ENCODE assay signal across 14 cellular contexts in genomic region chr20:50056408-50056926, GRCh38. TPM values are rescaled to one million over a fixed set of nuclear protein-coding genes. Genes with fewer than 3 reads are reported as not detected.
DNase-seq lines count a peak whose midpoint lies in the region; ATAC-seq, FAIRE-seq and TF ChIP-seq lines count a peak whose summit lies in the region.
"Had no signal": no experiment of that assay in that cellular context is flagged by ENCODE, and none has a peak within 500 bp of the region (broad histone marks: within the 10 kb centered on the region; RNA-seq: fewer than 3 reads in every experiment).

No MANE protein-coding gene starts in this region.

- H2AFZ ChIP-seq in OCI-LY3 (ENCODE audit: low read depth, low read length): no peak overlapping the region

- no peaks in the 10 kb centered on the region for H3K36me3 Mint-ChIP-seq in nephron (ENCODE audit: low read depth)
- H3K36me3 Mint-ChIP-seq: CD4-positive, CD25-positive, alpha-beta regulatory T cell had no signal

- no peak for TF ChIP-seq POLR2A in thyroid gland (IDR thresholded peaks at IDR 0.05)
- no peak for TF ChIP-seq POLR2A in spleen (IDR thresholded peaks at IDR 0.05)

- no peak overlapping the region for H3K9ac ChIP-seq in OCI-LY3 (ENCODE audit: low read length)
- H3K9ac ChIP-seq in kidney (ENCODE audit: low read length in 2 of 2): no peak overlapping the region

- no peak for TF ChIP-seq CTCF in OCI-LY3 (IDR thresholded peaks at IDR 0.05; ENCODE audit: low read depth, low read length)
- no peak for TF ChIP-seq CTCF in nephron (IDR thresholded peaks at IDR 0.05; ENCODE audit: unreplicated experiment in 3 of 3)
- no peak for TF ChIP-seq CTCF in thyroid gland (IDR thresholded peaks at IDR 0.05)
- TF ChIP-seq CTCF in spleen (IDR thresholded peaks at IDR 0.05 in 8 of 11, conservative IDR thresholded peaks at IDR 0.05 in 3 of 11): no peak
- TF ChIP-seq CTCF in kidney (IDR thresholded peaks at IDR 0.05; ENCODE audit: borderline replicate concordance, extremely low read depth, insufficient read depth): no peak

- no peaks in the 10 kb centered on the region for H3K36me3 ChIP-seq in OCI-LY3 (replicated peaks; ENCODE audit: low read depth, low read length)
- no peaks in the 10 kb centered on the region for H3K36me3 ChIP-seq in thyroid gland
- no peaks in the 10 kb centered on the region for H3K36me3 ChIP-seq in spleen
- H3K36me3 ChIP-seq in kidney (ENCODE audit: control insufficient read depth in 1 of 2, insufficient read depth in 2 of 2, low read length in 2 of 2): no peaks in the 10 kb centered on the region
- H3K36me3 ChIP-seq: BLaER1 treated with 17β-estradiol and CSF1 and Interleukin-3, amounts not matched to agents 10 nM and 100 nM had no signal

- H3K4me3 ChIP-seq in OCI-LY3 (ENCODE audit: low read length) (no peak overlapping the region), thyroid gland (replicated peaks in 1 of 3) (no peak overlapping the region), spleen (no peak overlapping the region), kidney (ENCODE audit: low read length in 2 of 2) (no peak overlapping the region)
- H3K4me3 ChIP-seq: BLaER1 treated with 17β-estradiol and CSF1 and Interleukin-3, amounts not matched to agents 10 nM and 100 nM; GM23248 had no signal

- H3K9me3 ChIP-seq in OCI-LY3 (ENCODE audit: insufficient read depth, low read length) (no peaks in the 10 kb centered on the region), thyroid gland (no peaks in the 10 kb centered on the region), spleen (no peaks in the 10 kb centered on the region), kidney (ENCODE audit: control insufficient read depth in 1 of 2, low read length in 2 of 2) (no peaks in the 10 kb centered on the region)
- H3K9me3 ChIP-seq: BLaER1 treated with 17β-estradiol and CSF1 and Interleukin-3, amounts not matched to agents 10 nM and 100 nM had no signal

- H3K27ac Mint-ChIP-seq in nephron: peak overlapping the region; percentile 78 to 96 (median 91)

- H3K27me3 Mint-ChIP-seq in nephron (ENCODE audit: low read depth): no peaks in the 10 kb centered on the region

- H3K4me1 Mint-ChIP-seq in nephron: peaks cover 39% of the 10 kb centered on the region

- no peaks in the 10 kb centered on the region for H3K79me2 ChIP-seq in OCI-LY3 (ENCODE audit: low read length)

- no peak for DNase-seq in HTR-8/SVneo (ENCODE audit: insufficient read length, low spot score)
- DNase-seq in thyroid gland: no peak
- DNase-seq in RKO (ENCODE audit: low spot score): no peak
- DNase-seq in spleen: no peak
- DNase-seq in kidney: no peak
- DNase-seq: ACHN; CD4-positive, CD25-positive, alpha-beta regulatory T cell; GM23248 had no signal

- H4K20me1 ChIP-seq in OCI-LY3 (ENCODE audit: insufficient read depth, low read length): no peaks in the 10 kb centered on the region
- H4K20me1 ChIP-seq: BLaER1 treated with 17β-estradiol and CSF1 and Interleukin-3, amounts not matched to agents 10 nM and 100 nM had no signal

- no peaks in the 10 kb centered on the region for H3K9me3 Mint-ChIP-seq in nephron
- H3K9me3 Mint-ChIP-seq: CD4-positive, CD25-positive, alpha-beta regulatory T cell had no signal

- WGBS in thyroid gland, 2 donors: 93 to 97% methylated on average over 9 of the region's 9 CpGs
- 92 to 98% (median 93%) methylated on average over 9 of the region's 9 CpGs for WGBS in spleen, 5 donors

- H3K4me3 Mint-ChIP-seq in nephron: no peak overlapping the region
- H3K4me3 Mint-ChIP-seq: CD4-positive, CD25-positive, alpha-beta regulatory T cell had no signal

- intact Hi-C loops in thyroid gland (cut with DNase I) (no loop called here), spleen (cut with DNase I; ENCODE audit: low total_unique reads) (no loop called here), kidney (cut with DNase I) (no loop called here)

- H3K27ac ChIP-seq in OCI-LY3 (ENCODE audit: low read length) (no peak overlapping the region), thyroid gland (peak overlapping the region; percentile 84 to 95 (median 89)), spleen (no peak overlapping the region), kidney (ENCODE audit: low read depth in 2 of 2, low read length in 2 of 2) (no peak overlapping the region)

- peaks cover 20% of the 10 kb centered on the region for H3K27me3 ChIP-seq in OCI-LY3 (ENCODE audit: low read depth, low read length)
- no peaks in the 10 kb centered on the region for H3K27me3 ChIP-seq in thyroid gland
- no peaks in the 10 kb centered on the region for H3K27me3 ChIP-seq in spleen (replicated peaks in 1 of 7)
- H3K27me3 ChIP-seq: BLaER1 treated with 17β-estradiol and CSF1 and Interleukin-3, amounts not matched to agents 10 nM and 100 nM had no signal

- no peak for ATAC-seq in GM21526 (IDR thresholded peaks at IDR 0.05; ENCODE audit: low FRiP score, unreplicated experiment)
- ATAC-seq: HCT116 had no signal

- peak overlapping the region; percentile 31 for H3K4me2 ChIP-seq in OCI-LY3 (ENCODE audit: low read length)

- FAIRE-seq in HTR-8/SVneo (lab: Jason Lieb, UNC) (peak; percentile 4), kidney (lab: Jason Lieb, UNC) (no peak)
- FAIRE-seq: H54 had no signal

- H3K4me1 ChIP-seq in OCI-LY3 (ENCODE audit: low read length): peaks cover 26% of the 10 kb centered on the region
- peaks cover 52 to 78% of the 10 kb centered on the region in 2 donors for H3K4me1 ChIP-seq in thyroid gland
- peaks cover 0 to 43% (median 22%) of the 10 kb centered on the region in 6 donors for H3K4me1 ChIP-seq in spleen
- peaks cover 4 to 10% of the 10 kb centered on the region in 2 donors for H3K4me1 ChIP-seq in kidney (ENCODE audit: control insufficient read depth in 1 of 2, insufficient read depth in 1 of 2, low read depth in 1 of 2, low read length in 2 of 2)

RNA-seq across cellular contexts. Expression of gene UBE2V1, which starts 56.5 kb away (rescaled TPM):
- total RNA-seq in thyroid gland: 100 to 1,000 TPM in 1 of 4 donors, 10 to 100 TPM in 3; 77.3 to 110 (median 92.3) TPM
- total RNA-seq in spleen: 100 to 1,000 TPM; 110 to 140 (median 131) TPM
- polyA plus RNA-seq in spleen: 10 to 100 TPM; 62.3 to 76.9 (median 69.5) TPM
- total RNA-seq in kidney: 99.1 TPM
- 105 TPM for polyA plus RNA-seq in kidney (ENCODE audit: insufficient read depth, low read depth, low replicate concordance)

Comparison
In these comparisons a context has a peak if more than half of its experiments do, and no peak if none do; other contexts are left out.
1. H3K27ac ChIP-seq: peak in thyroid gland (3 of 3); none in OCI-LY3 (single experiment), spleen (0 of 8) and kidney (0 of 2).